In genomic region chr11:27139742-27140141, GRCh38 we compare ENCODE assay signal across 21 cellular contexts.
"Had no signal": no experiment of that assay in that cellular context is flagged by ENCODE, and none has a peak within 500 bp of the region (broad histone marks: within the 10 kb centered on the region; RNA-seq: fewer than 3 reads in every experiment).

No MANE protein-coding gene starts in this region.

- H3K36me3 Mint-ChIP-seq: activated naive CD8-positive, alpha-beta T cell treated with anti-CD3 and anti-CD28 coated beads for 36 hours; T-cell had no signal

- DNase-seq: activated B cell treated with CpG ODN at 0.5 μM for 24 hours; activated CD4-positive, alpha-beta memory T cell treated with anti-CD3 and anti-CD28 coated beads for 36 hours; activated CD4-positive, alpha-beta T cell treated with anti-CD3 and anti-CD28 coated beads for 4 hours; activated naive CD4-positive, alpha-beta T cell; activated naive CD8-positive, alpha-beta T cell treated with anti-CD3 and anti-CD28 coated beads for 36 hours; anterior cingulate cortex; cortex of kidney; effector CD4-positive, alpha-beta T cell; heart right ventricle; left ventricle myocardium inferior; mammary epithelial cell; stimulated activated CD4-positive, alpha-beta T cell treated with anti-CD3 and anti-CD28 coated beads, Interleukin-2, amount 100 ng/mL, for 24 hours; stimulated activated naive CD8-positive, alpha-beta T cell treated with anti-CD3 and anti-CD28 coated beads, Interleukin-15, Interleukin-2, amounts not matched to agents 100 U/mL and 50 U/mL, for 24 hours; substantia nigra; T-cell; tibial artery had no signal

- H3K27ac ChIP-seq: gastroesophageal sphincter, heart right ventricle, left ventricle myocardium inferior, neural progenitor cell, prostate gland, right atrium auricular region, tibial artery had no signal

- H3K27me3 Mint-ChIP-seq: activated B cell treated with CpG ODN at 0.5 μM for 24 hours; activated CD4-positive, alpha-beta memory T cell treated with anti-CD3 and anti-CD28 coated beads for 36 hours; central memory CD8-positive, alpha-beta T cell; T-cell had no signal

- H3K4me3 ChIP-seq: gastroesophageal sphincter, heart right ventricle, left ventricle myocardium inferior, neural progenitor cell, prostate gland, right atrium auricular region, tibial artery had no signal

- H3K27ac Mint-ChIP-seq: activated B cell treated with CpG ODN at 0.5 μM for 24 hours; activated CD4-positive, alpha-beta memory T cell treated with anti-CD3 and anti-CD28 coated beads for 36 hours; activated naive CD8-positive, alpha-beta T cell treated with anti-CD3 and anti-CD28 coated beads for 36 hours; neural progenitor cell; T-cell had no signal

- H3K9me3 ChIP-seq: prostate gland had no signal

- H3K27me3 ChIP-seq: gastroesophageal sphincter, heart right ventricle, neural progenitor cell, right atrium auricular region, tibial artery had no signal

- H3K4me1 ChIP-seq: heart right ventricle, left ventricle myocardium inferior, neural progenitor cell, prostate gland, right atrium auricular region had no signal

- H3K4me1 Mint-ChIP-seq: activated B cell treated with CpG ODN at 0.5 μM for 24 hours; activated naive CD8-positive, alpha-beta T cell treated with anti-CD3 and anti-CD28 coated beads for 36 hours; central memory CD8-positive, alpha-beta T cell; neural progenitor cell; T-cell had no signal

- H3K36me3 ChIP-seq: gastroesophageal sphincter, heart right ventricle, left ventricle myocardium inferior, neural progenitor cell, prostate gland, right atrium auricular region, tibial artery had no signal

- H3K4me3 Mint-ChIP-seq: activated B cell treated with CpG ODN at 0.5 μM for 24 hours; activated CD4-positive, alpha-beta memory T cell treated with anti-CD3 and anti-CD28 coated beads for 36 hours; activated naive CD8-positive, alpha-beta T cell treated with anti-CD3 and anti-CD28 coated beads for 36 hours; central memory CD8-positive, alpha-beta T cell; neural progenitor cell; T-cell had no signal

- ATAC-seq: gastroesophageal sphincter; heart right ventricle; stimulated activated naive CD8-positive, alpha-beta T cell treated with anti-CD3 and anti-CD28 coated beads, Interleukin-15, Interleukin-2, amounts not matched to agents 100 U/mL and 50 U/mL, for 24 hours; T-cell had no signal
